Comparison of ENCODE assay signal across 17 cellular contexts in the genomic region with DNA sequence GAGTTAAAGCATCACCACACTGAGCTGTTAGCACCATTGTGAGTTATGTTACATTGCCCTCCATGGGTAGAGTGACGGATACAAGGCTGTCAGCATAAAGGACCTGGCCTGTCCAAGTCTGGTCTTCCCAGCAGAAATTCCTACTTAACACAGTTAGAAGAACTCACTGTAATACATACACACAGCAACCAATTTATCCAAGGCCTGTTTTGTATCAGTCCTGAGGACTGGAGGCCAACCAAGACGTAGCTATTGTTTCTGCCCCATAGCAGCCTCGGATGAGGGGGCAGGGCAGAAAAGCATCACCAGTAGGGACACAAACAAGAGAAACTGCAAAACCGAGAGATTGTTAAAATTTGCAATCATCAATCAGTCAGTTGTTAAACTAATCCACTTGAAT.
"Had no signal": no experiment of that assay in that cellular context is flagged by ENCODE, and none has a peak within 500 bp of the region (broad histone marks: within the 10 kb centered on the region; RNA-seq: fewer than 3 reads in every experiment).

No MANE protein-coding gene starts in this region.

- H3K4me3 ChIP-seq: lower lobe of right lung, tibial artery, uterus had no signal

- H3K27me3 ChIP-seq: foreskin keratinocyte, tibial artery, uterus had no signal

- H3K36me3 ChIP-seq: lower lobe of right lung, tibial artery, uterus had no signal

- ATAC-seq: activated naive CD4-positive, alpha-beta T cell treated with anti-CD3 and anti-CD28 coated beads, Interleukin-2, amount 50 U/mL, for 72 hours; foreskin keratinocyte; left lobe of liver; lower lobe of right lung; naive thymus-derived CD8-positive, alpha-beta T cell had no signal

- H3K4me1 ChIP-seq: foreskin keratinocyte, lower lobe of right lung, tibial artery, uterus had no signal

- DNase-seq: activated gamma-delta T cell treated with Interleukin-2 at 50 U/mL for 16 hours; activated T-cell treated with anti-CD3 and anti-CD28 coated beads, Interleukin-2, amount 50 U/mL, for 1 hour; aorta; effector CD8-positive, alpha-beta T cell; foreskin keratinocyte; lower lobe of right lung; naive thymus-derived CD8-positive, alpha-beta T cell; posterior cingulate gyrus; retina; stimulated activated CD4-positive, alpha-beta T cell treated with anti-CD3 and anti-CD28 coated beads, Interleukin-4, amount 100 ng/mL, for 24 hours; stimulated activated naive CD4-positive, alpha-beta T cell treated with Interleukin-2 at 50 U/mL for 16 hours; T-helper 1 cell; T-helper 9 cell; tibial artery; uterus had no signal

- H3K9me3 ChIP-seq: lower lobe of right lung, tibial artery, uterus had no signal

- H3K27ac ChIP-seq: foreskin keratinocyte, lower lobe of right lung, tibial artery, uterus had no signal
